Comparison of ENCODE assay signal across 1 cellular context in the genomic region with DNA sequence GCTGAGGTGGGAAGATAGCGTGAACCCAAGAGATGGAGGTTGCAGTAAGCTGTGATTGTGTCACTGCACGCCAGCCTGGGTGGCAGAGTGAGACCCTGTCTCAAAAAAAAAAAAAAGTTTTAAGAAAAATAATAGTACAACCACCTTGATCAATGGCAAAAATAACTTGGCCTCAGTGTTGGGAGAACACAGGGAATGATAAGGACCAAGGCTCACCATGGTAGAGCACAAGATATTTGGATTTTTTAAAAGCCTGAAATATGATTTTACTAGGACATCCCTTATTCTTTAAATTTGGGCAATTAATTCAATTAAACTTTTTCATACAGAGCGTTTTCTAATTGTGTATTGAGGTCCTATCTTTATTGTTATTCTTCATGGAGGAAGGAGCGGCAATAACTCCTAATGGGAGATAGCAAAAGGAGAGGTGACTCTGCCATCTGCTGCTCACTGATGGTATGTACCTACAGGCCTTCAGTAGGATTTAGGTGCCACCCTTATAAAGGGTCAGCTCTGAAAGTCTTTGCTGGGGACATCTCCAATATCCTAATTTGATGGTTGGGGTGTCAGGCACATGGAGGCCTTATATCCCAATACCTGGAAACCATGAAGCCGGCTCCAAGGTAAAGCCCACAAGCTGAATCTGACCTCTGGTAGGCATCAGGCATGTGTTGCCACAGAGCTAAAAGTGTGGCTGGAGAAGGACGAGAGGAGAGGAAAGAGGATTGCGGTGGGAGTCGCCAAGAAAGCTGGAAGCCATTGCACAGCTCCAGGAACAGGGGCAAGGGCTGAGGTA.
TF ChIP-seq lines count a peak whose summit lies in the region.

No MANE protein-coding gene starts in this region.

TF ChIP-seq in K562, 482 proteins besides CTCF, POLR2A, EP300 and RAD21:
- TF ChIP-seq KAT8 (IDR thresholded peaks at IDR 0.05; ENCODE audit: low read depth) (no peak), CC2D1A (IDR thresholded peaks at IDR 0.05) (0 out of 2 replicates have a peak, but pooled peaks have one; percentile 71), ARID2 (IDR thresholded peaks at IDR 0.05) (peak; percentile 78), DACH1 (IDR thresholded peaks at IDR 0.05; ENCODE audit: partially characterized antibody) (no peak), ZNF57 (CRISPR knock-in tag; IDR thresholded peaks at IDR 0.05) (no peak), ZC3H4 (CRISPR knock-in tag; IDR thresholded peaks at IDR 0.05; ENCODE audit: borderline replicate concordance) (no peak), PRDM10 (IDR thresholded peaks at IDR 0.05; ENCODE audit: partially characterized antibody) (no peak), E2F8 (IDR thresholded peaks at IDR 0.05; ENCODE audit: low read depth, partially characterized antibody) (no peak), AFF1 (IDR thresholded peaks at IDR 0.05; ENCODE audit: low read depth in 1 of 2, partially characterized antibody in 2 of 2) (no peak), STAG1 (CRISPR knock-in tag; IDR thresholded peaks at IDR 0.05; ENCODE audit: borderline replicate concordance) (peak; percentile 37; the same call in 1 of the 2 replicates), RB1 (IDR thresholded peaks at IDR 0.05; ENCODE audit: low read depth) (peak; percentile 39; the same call in 1 of the 2 replicates), ZNF655 (CRISPR knock-in tag; IDR thresholded peaks at IDR 0.05) (no peak), SRF (CRISPR knock-in tag; IDR thresholded peaks at IDR 0.05) (peak in 1 of 2 experiments; percentile 44; a peak in 1 of 4 replicates), SMC3 (conservative IDR thresholded peaks at IDR 0.05; ENCODE audit: insufficient read depth, low read depth, low read length) (peak; percentile 95), DEAF1 (CRISPR knock-in tag; IDR thresholded peaks at IDR 0.05) (peak; percentile 92), ZNF354B (CRISPR knock-in tag; IDR thresholded peaks at IDR 0.05) (no peak)
TF ChIP-seq in K562: peak in this region for 7.
